25 cellular contexts compared by ENCODE assay signal in the genomic region with DNA sequence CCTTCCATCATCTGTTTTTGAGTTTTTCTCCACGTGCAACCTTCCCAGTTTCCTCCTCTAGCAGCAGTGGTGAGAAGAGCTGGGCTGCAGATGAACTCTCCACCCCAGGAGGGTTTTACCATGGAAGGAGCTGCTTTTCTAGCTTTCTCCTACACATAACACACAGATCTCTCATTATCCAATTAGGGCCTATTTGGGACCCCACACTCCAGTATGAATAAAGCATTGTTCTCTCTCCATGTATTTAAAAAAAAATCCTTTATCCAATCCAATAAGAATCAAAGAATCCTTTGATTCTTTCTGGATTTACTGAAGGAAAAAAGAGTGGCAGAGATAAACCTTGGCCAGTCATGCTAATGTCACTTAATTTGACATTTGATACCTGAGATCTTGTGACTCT.
"Had no signal": no experiment of that assay in that cellular context is flagged by ENCODE, and none has a peak within 500 bp of the region (broad histone marks: within the 10 kb centered on the region; RNA-seq: fewer than 3 reads in every experiment).

No MANE protein-coding gene starts in this region.

- ATAC-seq: activated CD8-positive, alpha-beta T cell treated with anti-CD3 and anti-CD28 coated beads for 36 hours; activated T-cell treated with anti-CD3 and anti-CD28 coated beads, Interleukin-2, amount 50 U/mL, for 4 hours; activated T-helper 17 cell treated with anti-CD3 and anti-CD28 coated beads, Interleukin-2, amount 50 U/mL, for 72 hours; esophagus mucosa; heart left ventricle; left colon; right cardiac atrium; WTC11 had no signal

- H3K27ac Mint-ChIP-seq: activated CD8-positive, alpha-beta T cell treated with anti-CD3 and anti-CD28 coated beads for 36 hours; activated T-helper 17 cell treated with anti-CD3 and anti-CD28 coated beads, Interleukin-2, amount 50 U/mL, for 72 hours; immature natural killer cell; mesothelial cell of epicardium; naive B cell; WTC11 had no signal

- H3K4me1 Mint-ChIP-seq: WTC11 had no signal

- H3K36me3 Mint-ChIP-seq: mesothelial cell of epicardium, naive B cell, WTC11 had no signal

- DNase-seq: activated CD4-positive, alpha-beta T cell treated with anti-CD3 and anti-CD28 coated beads, Interleukin-2, amount 50 U/mL, for 1 hour; activated CD8-positive, alpha-beta T cell treated with anti-CD3 and anti-CD28 coated beads for 36 hours; activated gamma-delta T cell treated with Interleukin-2 at 50 U/mL for 16 hours; activated naive CD4-positive, alpha-beta T cell treated with anti-CD3 and anti-CD28 coated beads, Interleukin-2, amount 50 U/mL, for 16 hours; activated T-cell treated with anti-CD3 and anti-CD28 coated beads, Interleukin-2, amount 50 U/mL, for 4 hours; amniotic stem cell; brain microvascular endothelial cell; foreskin fibroblast; heart left ventricle; hypothalamus; immature natural killer cell; kidney; left colon; naive B cell; occipital lobe; right cardiac atrium; stimulated activated CD4-positive, alpha-beta T cell treated with anti-CD3 and anti-CD28 coated beads, Interleukin-15, amount 100 ng/mL, for 24 hours; stimulated activated CD4-positive, alpha-beta T cell treated with anti-CD3 and anti-CD28 coated beads, Interleukin-2, amount 100 ng/mL, for 24 hours; stimulated activated naive CD4-positive, alpha-beta T cell; tibial artery had no signal

- H3K9me3 Mint-ChIP-seq: activated CD8-positive, alpha-beta T cell treated with anti-CD3 and anti-CD28 coated beads for 36 hours; activated T-cell treated with anti-CD3 and anti-CD28 coated beads, Interleukin-2, amount 50 U/mL, for 4 hours; activated T-helper 17 cell treated with anti-CD3 and anti-CD28 coated beads, Interleukin-2, amount 50 U/mL, for 72 hours; immature natural killer cell; mesothelial cell of epicardium; naive B cell; WTC11 had no signal

- H3K4me3 Mint-ChIP-seq: activated CD8-positive, alpha-beta T cell treated with anti-CD3 and anti-CD28 coated beads for 36 hours; activated T-cell treated with anti-CD3 and anti-CD28 coated beads, Interleukin-2, amount 50 U/mL, for 4 hours; activated T-helper 17 cell treated with anti-CD3 and anti-CD28 coated beads, Interleukin-2, amount 50 U/mL, for 72 hours; immature natural killer cell; mesothelial cell of epicardium; naive B cell; neural crest cell; WTC11 had no signal
